18 cellular contexts compared by ENCODE assay signal in genomic region chr2:100799701-100800100, GRCh38. TPM values are rescaled to one million over a fixed set of nuclear protein-coding genes. Genes with fewer than 3 reads are reported as not detected.
DNase-seq lines count a peak whose midpoint lies in the region; ATAC-seq and TF ChIP-seq lines count a peak whose summit lies in the region.
"Had no signal": no experiment of that assay in that cellular context is flagged by ENCODE, and none has a peak within 500 bp of the region (broad histone marks: within the 10 kb centered on the region; RNA-seq: fewer than 3 reads in every experiment).

No MANE protein-coding gene starts in this region.

- no peak for TF ChIP-seq CTCF in HEK293 (tag by site-specific recombination; IDR thresholded peaks at IDR 0.05)

- intact Hi-C loops in aorta (cut with DNase I), result no loop called here

- DNase-seq in NCI-H1694 (lab: John Stamatoyannopoulos, UW) (peak; percentile 4), NCI-H1694 treated with DMSO at 0.1 percent for 48 hours (lab: John Stamatoyannopoulos, UW) (no peak), NCI-H69 (lab: John Stamatoyannopoulos, UW) (peak; percentile 24), myocyte (ENCODE audit: low read depth) (peak; percentile 71), AG08395 (ENCODE audit: low spot score) (no peak), aorta (no peak)
- DNase-seq: BE2C, DMS79, H9, MV-4-11, NCI-H1417, NCI-H774, Peyer's patch had no signal

- H3K27me3 ChIP-seq in aorta (ENCODE audit: control insufficient read depth in 1 of 2, insufficient read depth in 2 of 2, low read length in 1 of 2), result no peaks in the 10 kb centered on the region
- H3K27me3 ChIP-seq: BE2C, Peyer's patch had no signal

- WGBS in aorta, 2 donors, result 91 to 92% methylated on average over 5 of the region's 5 CpGs

- H3K4me3 ChIP-seq in HEK293 (ENCODE audit: low read depth, low read length) (no peak overlapping the region), aorta (ENCODE audit: low read length in 2 of 2) (no peak overlapping the region)
- H3K4me3 ChIP-seq: GM12878, Peyer's patch had no signal

- POLR2A ChIA-PET in HEK293 (lab: Yijun Ruan, JAX), result no interaction called here

- CTCF ChIA-PET in HEK293 (lab: Yijun Ruan, JAX), result no interaction called here

- no peak overlapping the region for H3K27ac ChIP-seq in HEK293 (ENCODE audit: extremely low read depth, low read depth, low read length)
- H3K27ac ChIP-seq in aorta (ENCODE audit: low read depth in 1 of 2, low read length in 2 of 2), result no peak overlapping the region
- H3K27ac ChIP-seq: Peyer's patch had no signal

- ATAC-seq in aorta (ENCODE audit: low FRiP score) (no peak), HG02623 (IDR thresholded peaks at IDR 0.05; ENCODE audit: unreplicated experiment) (no peak)
- ATAC-seq: GM12878, SK-N-SH treated with all-trans-retinoic acid at 6 μM for 48 hours had no signal

- H3K36me3 ChIP-seq in HEK293 (ENCODE audit: control insufficient read depth in 2 of 2, insufficient read depth in 1 of 2, low read length in 2 of 2), result no peaks in the 10 kb centered on the region
- no peaks in the 10 kb centered on the region for H3K36me3 ChIP-seq in aorta (ENCODE audit: control insufficient read depth in 1 of 2, insufficient read depth in 2 of 2, low read length in 1 of 2)
- H3K36me3 ChIP-seq: BE2C, Peyer's patch had no signal

- H3K4me1 ChIP-seq in HEK293 (ENCODE audit: control insufficient read depth, insufficient read depth, low read length) (no peaks in the 10 kb centered on the region), aorta (ENCODE audit: control insufficient read depth in 1 of 2, insufficient read depth in 2 of 2, low read length in 2 of 2) (no peaks in the 10 kb centered on the region)
- H3K4me1 ChIP-seq: BE2C, Peyer's patch had no signal

- H3K9me3 ChIP-seq in HEK293 (ENCODE audit: control insufficient read depth, insufficient read depth, low read depth, low read length) (no peaks in the 10 kb centered on the region), aorta (ENCODE audit: control insufficient read depth, low read length) (no peaks in the 10 kb centered on the region)
- H3K9me3 ChIP-seq: BE2C, Peyer's patch had no signal

TF ChIP-seq in HEK293, 187 proteins besides CTCF, POLR2A, EP300 and RAD21:
- TF ChIP-seq ZNF423 (tag by site-specific recombination; IDR thresholded peaks at IDR 0.05), result peak; percentile 42; the same call in 1 of the 2 replicates
- TF ChIP-seq ZBTB7A (tag by site-specific recombination; IDR thresholded peaks at IDR 0.05; ENCODE audit: low read depth), result no peak
- TF ChIP-seq ZIC2 (tag by site-specific recombination; IDR thresholded peaks at IDR 0.05), result 0 out of 2 replicates have a peak, but pooled peaks have one; percentile 21
- TF ChIP-seq ZNF692 (tag by site-specific recombination; IDR thresholded peaks at IDR 0.05), result peak; percentile 56; the same call in 1 of the 2 replicates
- TF ChIP-seq ZBTB17 (tag by site-specific recombination; IDR thresholded peaks at IDR 0.05), result 0 out of 2 replicates have a peak, but pooled peaks have one; percentile 37
- TF ChIP-seq ZNF623 (tag by site-specific recombination; IDR thresholded peaks at IDR 0.05), result no peak
- TF ChIP-seq ZSCAN30 (tag by site-specific recombination; IDR thresholded peaks at IDR 0.05), result no peak
- peak; percentile 45; the same call in 1 of the 2 replicates for TF ChIP-seq ZFP69B (tag by site-specific recombination; IDR thresholded peaks at IDR 0.05)

RNA-seq across cellular contexts. Expression of gene NPAS2, which starts 20.2 kb away (rescaled TPM):
- total RNA-seq in myocyte, result 4.9 and 10.2 TPM in 2 replicates
- 24.7 TPM for polyA plus RNA-seq in myocyte (2012)
- total RNA-seq in aorta, result 10 to 100 TPM; 35.9 to 42.0 TPM
- 10 to 100 TPM in 1 of 2 donors, 1 to 10 TPM in 1; 7.8 to 12.6 TPM for polyA plus RNA-seq in aorta
- total RNA-seq: OCI-LY7 had no signal
- polyA plus RNA-seq: GM12878 had no signal

Comparison
In these comparisons a context has a peak if more than half of its experiments do, and no peak if none do; other contexts are left out.
1. DNase-seq: peak in NCI-H1694 (single experiment), NCI-H69 (single experiment) and myocyte (single experiment); none in NCI-H1694 treated with DMSO at 0.1 percent for 48 hours (single experiment), AG08395 (single experiment) and aorta (0 of 2).